ENCODE assay signal across 4 cellular contexts in genomic region chr11:129808241-129808640, GRCh38. TPM values are rescaled to one million over a fixed set of nuclear protein-coding genes. Genes with fewer than 3 reads are reported as not detected.
"Had no signal": no experiment of that assay in that cellular context is flagged by ENCODE, and none has a peak within 500 bp of the region (broad histone marks: within the 10 kb centered on the region; RNA-seq: fewer than 3 reads in every experiment).

No MANE protein-coding gene starts in this region.

RNA-seq across cellular contexts. Expression of gene TMEM45B, which starts 7.4 kb away (rescaled TPM):
- total RNA-seq: GM23248, H1, H4, HFFc6 had no signal
